ENCODE assay signal across 23 cellular contexts in genomic region chr5:68180286-68181038, GRCh38.
"Had no signal": no experiment of that assay in that cellular context is flagged by ENCODE, and none has a peak within 500 bp of the region (broad histone marks: within the 10 kb centered on the region; RNA-seq: fewer than 3 reads in every experiment).

No MANE protein-coding gene starts in this region.

- H3K27ac ChIP-seq: adrenal gland, gastroesophageal sphincter, heart right ventricle, thyroid gland, uterus had no signal

- H3K4me3 ChIP-seq: adrenal gland, gastroesophageal sphincter, heart right ventricle, thyroid gland, uterus had no signal

- DNase-seq: activated CD4-positive, alpha-beta T cell treated with anti-CD3 and anti-CD28 coated beads, Interleukin-2, amount 50 U/mL, for 1 hour; activated CD4-positive, CD25-positive, alpha-beta regulatory T cell; activated CD8-positive, alpha-beta memory T cell treated with anti-CD3 and anti-CD28 coated beads, Interleukin-2, amount 50 U/mL, for 4 hours; activated effector memory CD4-positive, alpha-beta T cell treated with Interleukin-2 at 50 U/mL for 16 hours; activated naive CD4-positive, alpha-beta T cell treated with anti-CD3 and anti-CD28 coated beads, Interleukin-2, amount 10 ng/mL, durations not matched to agents 7 days and 5 days; activated T-cell treated with anti-CD3 and anti-CD28 coated beads, Interleukin-2, amount 50 U/mL, for 48 hours; adrenal gland; cerebellar nuclear complex; effector CD4-positive, alpha-beta T cell; heart right ventricle; naive thymus-derived CD8-positive, alpha-beta T cell; retina; stimulated activated CD4-positive, alpha-beta T cell treated with anti-CD3 and anti-CD28 coated beads, Interleukin-12 subunit alpha, Interleukin-12 subunit beta, amount 100 ng/mL, for 4 hours; stimulated activated CD4-positive, alpha-beta T cell treated with anti-CD3 and anti-CD28 coated beads, Interleukin-1b, Interleukin-23, amount 100 ng/mL, for 48 hours; stimulated activated CD8-positive, alpha-beta memory T cell treated with anti-CD3 and anti-CD28 coated beads, Interleukin-4, amount 100 ng/mL, for 48 hours; stimulated activated naive CD4-positive, alpha-beta T cell treated with Interleukin-2 at 50 U/mL for 16 hours; T1000; thyroid gland; uterus had no signal

- ATAC-seq: esophagus mucosa; gastroesophageal sphincter; heart right ventricle; naive thymus-derived CD8-positive, alpha-beta T cell had no signal

- H3K4me1 ChIP-seq: adrenal gland, gastroesophageal sphincter, thyroid gland, uterus had no signal

- H3K9me3 ChIP-seq: adrenal gland, gastroesophageal sphincter, heart right ventricle, thyroid gland, uterus had no signal

- H3K27me3 ChIP-seq: gastroesophageal sphincter, heart right ventricle, thyroid gland, uterus had no signal

- H3K36me3 ChIP-seq: adrenal gland, gastroesophageal sphincter, heart right ventricle, thyroid gland, uterus had no signal

- FAIRE-seq: astrocyte, bronchial epithelial cell had no signal
